1 cellular context compared by ENCODE assay signal in the genomic region with DNA sequence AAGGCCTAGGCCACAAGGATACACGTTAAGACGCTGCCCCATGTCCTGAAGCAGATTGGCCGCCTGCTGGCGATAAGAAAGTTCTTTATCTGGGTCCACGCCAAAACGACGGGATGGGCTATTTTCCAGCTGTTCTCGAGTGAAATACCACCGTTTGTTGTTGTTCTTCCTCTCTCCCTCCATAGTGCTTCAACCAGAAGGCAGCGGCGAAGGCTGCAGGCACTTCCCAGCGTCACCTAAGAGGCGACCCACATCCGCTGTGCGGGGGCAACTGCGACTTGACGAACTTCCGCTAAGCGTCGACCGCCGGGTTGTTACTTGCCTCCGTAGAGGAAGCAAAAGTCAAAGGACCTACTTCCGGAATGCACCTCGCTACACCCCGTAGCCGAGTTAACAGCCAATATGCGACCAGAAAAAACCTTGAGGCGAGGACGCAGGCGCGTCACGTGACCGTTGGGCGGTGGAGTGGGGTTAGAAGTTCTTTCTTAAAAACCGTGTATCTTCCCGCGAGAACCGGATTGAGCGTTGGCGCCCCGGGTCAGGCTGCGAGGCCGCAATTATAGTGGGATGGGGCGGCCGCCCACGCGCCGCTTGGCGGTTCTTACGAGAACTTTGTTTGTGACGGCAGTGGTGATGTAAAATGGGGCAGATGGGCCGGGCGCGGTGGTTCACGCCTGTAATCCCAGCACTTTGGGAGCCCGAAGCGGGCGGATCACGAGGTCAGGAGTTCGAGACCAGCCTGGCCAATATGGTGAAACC.
TF ChIP-seq lines count a peak whose summit lies in the region.

A gene (minus strand): TSS at position 215 of the 759 bp plus-strand sequence. CDS start 32 bp downstream, at position 183.

TF ChIP-seq in K562, 482 proteins besides CTCF, POLR2A, EP300 and RAD21 (continued from another document and continues in another):
- peak in 1 of 3 experiments; percentile 81 for TF ChIP-seq YY1 (IDR thresholded peaks at IDR 0.05; ENCODE audit: borderline replicate concordance in 1 of 3, control insufficient read depth in 1 of 3, extremely low read depth in 1 of 3, insufficient read depth in 3 of 3, insufficient read length in 1 of 3, insufficient replicate concordance in 2 of 3, low read depth in 1 of 3, low read length in 2 of 3)
- TF ChIP-seq CHCHD3 (CRISPR knock-in tag; IDR thresholded peaks at IDR 0.05) = no peak
- TF ChIP-seq, protein P1, sequence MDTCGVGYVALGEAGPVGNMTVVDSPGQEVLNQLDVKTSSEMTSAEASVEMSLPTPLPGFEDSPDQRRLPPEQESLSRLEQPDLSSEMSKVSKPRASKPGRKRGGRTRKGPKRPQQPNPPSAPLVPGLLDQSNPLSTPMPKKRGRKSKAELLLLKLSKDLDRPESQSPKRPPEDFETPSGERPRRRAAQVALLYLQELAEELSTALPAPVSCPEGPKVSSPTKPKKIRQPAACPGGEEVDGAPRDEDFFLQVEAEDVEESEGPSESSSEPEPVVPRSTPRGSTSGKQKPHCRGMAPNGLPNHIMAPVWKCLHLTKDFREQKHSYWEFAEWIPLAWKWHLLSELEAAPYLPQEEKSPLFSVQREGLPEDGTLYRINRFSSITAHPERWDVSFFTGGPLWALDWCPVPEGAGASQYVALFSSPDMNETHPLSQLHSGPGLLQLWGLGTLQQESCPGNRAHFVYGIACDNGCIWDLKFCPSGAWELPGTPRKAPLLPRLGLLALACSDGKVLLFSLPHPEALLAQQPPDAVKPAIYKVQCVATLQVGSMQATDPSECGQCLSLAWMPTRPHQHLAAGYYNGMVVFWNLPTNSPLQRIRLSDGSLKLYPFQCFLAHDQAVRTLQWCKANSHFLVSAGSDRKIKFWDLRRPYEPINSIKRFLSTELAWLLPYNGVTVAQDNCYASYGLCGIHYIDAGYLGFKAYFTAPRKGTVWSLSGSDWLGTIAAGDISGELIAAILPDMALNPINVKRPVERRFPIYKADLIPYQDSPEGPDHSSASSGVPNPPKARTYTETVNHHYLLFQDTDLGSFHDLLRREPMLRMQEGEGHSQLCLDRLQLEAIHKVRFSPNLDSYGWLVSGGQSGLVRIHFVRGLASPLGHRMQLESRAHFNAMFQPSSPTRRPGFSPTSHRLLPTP (IDR thresholded peaks at IDR 0.05; ENCODE audit: borderline replicate concordance, extremely low read depth, insufficient read length) = no peak
- TF ChIP-seq NFIC (IDR thresholded peaks at IDR 0.05) = peak; percentile 64
- TF ChIP-seq NR2C2 (CRISPR knock-in tag; IDR thresholded peaks at IDR 0.05) = peak; percentile 84; the same call in 1 of the 2 replicates
- peak; percentile 98 for TF ChIP-seq NR2C2 (tag; IDR thresholded peaks at IDR 0.05)
- peak; percentile 38 to 43; a peak in 2 of 4 replicates for TF ChIP-seq SIX5 (IDR thresholded peaks at IDR 0.05; ENCODE audit: borderline replicate concordance in 1 of 2, insufficient read depth in 1 of 2, low read depth in 1 of 2, low read length in 2 of 2)
- TF ChIP-seq PHF20 (IDR thresholded peaks at IDR 0.05; ENCODE audit: partially characterized antibody) = peak; percentile 88
- no peak for TF ChIP-seq MCM5 (IDR thresholded peaks at IDR 0.05; ENCODE audit: low read depth)
- no peak for TF ChIP-seq SP2 (IDR thresholded peaks at IDR 0.05; ENCODE audit: extremely low read depth, low read depth, low read length, poor library complexity, severe bottlenecking)
- no peak for TF ChIP-seq ZBTB8A (IDR thresholded peaks at IDR 0.05; ENCODE audit: partially characterized antibody)
- peak; percentile 60; the same call in 1 of the 2 replicates for TF ChIP-seq ZBED1 (IDR thresholded peaks at IDR 0.05)
- no peak for TF ChIP-seq ZBTB17 (CRISPR knock-in tag; IDR thresholded peaks at IDR 0.05)
- peak; percentile 88 for TF ChIP-seq ATF1 (CRISPR knock-in tag; IDR thresholded peaks at IDR 0.05)
- TF ChIP-seq ATF1 (tag; IDR thresholded peaks at IDR 0.05) = peak; percentile 99
- peak; percentile 59 for TF ChIP-seq TAF9B (IDR thresholded peaks at IDR 0.05; ENCODE audit: partially characterized antibody)
- TF ChIP-seq ZNF644 (tag; IDR thresholded peaks at IDR 0.05; ENCODE audit: low read depth) = peak; percentile 38; the same call in 1 of the 2 replicates
- peak; percentile 47; the same call in 1 of the 2 replicates for TF ChIP-seq CBX1 (IDR thresholded peaks at IDR 0.05; ENCODE audit: low read depth)
- no peak for TF ChIP-seq BACH1 (tag; IDR thresholded peaks at IDR 0.05)
- no peak for TF ChIP-seq ZNF41 (CRISPR knock-in tag; conservative IDR thresholded peaks at IDR 0.05)
- TF ChIP-seq, protein P2, sequence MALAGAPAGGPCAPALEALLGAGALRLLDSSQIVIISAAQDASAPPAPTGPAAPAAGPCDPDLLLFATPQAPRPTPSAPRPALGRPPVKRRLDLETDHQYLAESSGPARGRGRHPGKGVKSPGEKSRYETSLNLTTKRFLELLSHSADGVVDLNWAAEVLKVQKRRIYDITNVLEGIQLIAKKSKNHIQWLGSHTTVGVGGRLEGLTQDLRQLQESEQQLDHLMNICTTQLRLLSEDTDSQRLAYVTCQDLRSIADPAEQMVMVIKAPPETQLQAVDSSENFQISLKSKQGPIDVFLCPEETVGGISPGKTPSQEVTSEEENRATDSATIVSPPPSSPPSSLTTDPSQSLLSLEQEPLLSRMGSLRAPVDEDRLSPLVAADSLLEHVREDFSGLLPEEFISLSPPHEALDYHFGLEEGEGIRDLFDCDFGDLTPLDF (CRISPR knock-in tag; IDR thresholded peaks at IDR 0.05) = peak; percentile 31; the same call in 1 of the 2 replicates
- TF ChIP-seq, protein P3, sequence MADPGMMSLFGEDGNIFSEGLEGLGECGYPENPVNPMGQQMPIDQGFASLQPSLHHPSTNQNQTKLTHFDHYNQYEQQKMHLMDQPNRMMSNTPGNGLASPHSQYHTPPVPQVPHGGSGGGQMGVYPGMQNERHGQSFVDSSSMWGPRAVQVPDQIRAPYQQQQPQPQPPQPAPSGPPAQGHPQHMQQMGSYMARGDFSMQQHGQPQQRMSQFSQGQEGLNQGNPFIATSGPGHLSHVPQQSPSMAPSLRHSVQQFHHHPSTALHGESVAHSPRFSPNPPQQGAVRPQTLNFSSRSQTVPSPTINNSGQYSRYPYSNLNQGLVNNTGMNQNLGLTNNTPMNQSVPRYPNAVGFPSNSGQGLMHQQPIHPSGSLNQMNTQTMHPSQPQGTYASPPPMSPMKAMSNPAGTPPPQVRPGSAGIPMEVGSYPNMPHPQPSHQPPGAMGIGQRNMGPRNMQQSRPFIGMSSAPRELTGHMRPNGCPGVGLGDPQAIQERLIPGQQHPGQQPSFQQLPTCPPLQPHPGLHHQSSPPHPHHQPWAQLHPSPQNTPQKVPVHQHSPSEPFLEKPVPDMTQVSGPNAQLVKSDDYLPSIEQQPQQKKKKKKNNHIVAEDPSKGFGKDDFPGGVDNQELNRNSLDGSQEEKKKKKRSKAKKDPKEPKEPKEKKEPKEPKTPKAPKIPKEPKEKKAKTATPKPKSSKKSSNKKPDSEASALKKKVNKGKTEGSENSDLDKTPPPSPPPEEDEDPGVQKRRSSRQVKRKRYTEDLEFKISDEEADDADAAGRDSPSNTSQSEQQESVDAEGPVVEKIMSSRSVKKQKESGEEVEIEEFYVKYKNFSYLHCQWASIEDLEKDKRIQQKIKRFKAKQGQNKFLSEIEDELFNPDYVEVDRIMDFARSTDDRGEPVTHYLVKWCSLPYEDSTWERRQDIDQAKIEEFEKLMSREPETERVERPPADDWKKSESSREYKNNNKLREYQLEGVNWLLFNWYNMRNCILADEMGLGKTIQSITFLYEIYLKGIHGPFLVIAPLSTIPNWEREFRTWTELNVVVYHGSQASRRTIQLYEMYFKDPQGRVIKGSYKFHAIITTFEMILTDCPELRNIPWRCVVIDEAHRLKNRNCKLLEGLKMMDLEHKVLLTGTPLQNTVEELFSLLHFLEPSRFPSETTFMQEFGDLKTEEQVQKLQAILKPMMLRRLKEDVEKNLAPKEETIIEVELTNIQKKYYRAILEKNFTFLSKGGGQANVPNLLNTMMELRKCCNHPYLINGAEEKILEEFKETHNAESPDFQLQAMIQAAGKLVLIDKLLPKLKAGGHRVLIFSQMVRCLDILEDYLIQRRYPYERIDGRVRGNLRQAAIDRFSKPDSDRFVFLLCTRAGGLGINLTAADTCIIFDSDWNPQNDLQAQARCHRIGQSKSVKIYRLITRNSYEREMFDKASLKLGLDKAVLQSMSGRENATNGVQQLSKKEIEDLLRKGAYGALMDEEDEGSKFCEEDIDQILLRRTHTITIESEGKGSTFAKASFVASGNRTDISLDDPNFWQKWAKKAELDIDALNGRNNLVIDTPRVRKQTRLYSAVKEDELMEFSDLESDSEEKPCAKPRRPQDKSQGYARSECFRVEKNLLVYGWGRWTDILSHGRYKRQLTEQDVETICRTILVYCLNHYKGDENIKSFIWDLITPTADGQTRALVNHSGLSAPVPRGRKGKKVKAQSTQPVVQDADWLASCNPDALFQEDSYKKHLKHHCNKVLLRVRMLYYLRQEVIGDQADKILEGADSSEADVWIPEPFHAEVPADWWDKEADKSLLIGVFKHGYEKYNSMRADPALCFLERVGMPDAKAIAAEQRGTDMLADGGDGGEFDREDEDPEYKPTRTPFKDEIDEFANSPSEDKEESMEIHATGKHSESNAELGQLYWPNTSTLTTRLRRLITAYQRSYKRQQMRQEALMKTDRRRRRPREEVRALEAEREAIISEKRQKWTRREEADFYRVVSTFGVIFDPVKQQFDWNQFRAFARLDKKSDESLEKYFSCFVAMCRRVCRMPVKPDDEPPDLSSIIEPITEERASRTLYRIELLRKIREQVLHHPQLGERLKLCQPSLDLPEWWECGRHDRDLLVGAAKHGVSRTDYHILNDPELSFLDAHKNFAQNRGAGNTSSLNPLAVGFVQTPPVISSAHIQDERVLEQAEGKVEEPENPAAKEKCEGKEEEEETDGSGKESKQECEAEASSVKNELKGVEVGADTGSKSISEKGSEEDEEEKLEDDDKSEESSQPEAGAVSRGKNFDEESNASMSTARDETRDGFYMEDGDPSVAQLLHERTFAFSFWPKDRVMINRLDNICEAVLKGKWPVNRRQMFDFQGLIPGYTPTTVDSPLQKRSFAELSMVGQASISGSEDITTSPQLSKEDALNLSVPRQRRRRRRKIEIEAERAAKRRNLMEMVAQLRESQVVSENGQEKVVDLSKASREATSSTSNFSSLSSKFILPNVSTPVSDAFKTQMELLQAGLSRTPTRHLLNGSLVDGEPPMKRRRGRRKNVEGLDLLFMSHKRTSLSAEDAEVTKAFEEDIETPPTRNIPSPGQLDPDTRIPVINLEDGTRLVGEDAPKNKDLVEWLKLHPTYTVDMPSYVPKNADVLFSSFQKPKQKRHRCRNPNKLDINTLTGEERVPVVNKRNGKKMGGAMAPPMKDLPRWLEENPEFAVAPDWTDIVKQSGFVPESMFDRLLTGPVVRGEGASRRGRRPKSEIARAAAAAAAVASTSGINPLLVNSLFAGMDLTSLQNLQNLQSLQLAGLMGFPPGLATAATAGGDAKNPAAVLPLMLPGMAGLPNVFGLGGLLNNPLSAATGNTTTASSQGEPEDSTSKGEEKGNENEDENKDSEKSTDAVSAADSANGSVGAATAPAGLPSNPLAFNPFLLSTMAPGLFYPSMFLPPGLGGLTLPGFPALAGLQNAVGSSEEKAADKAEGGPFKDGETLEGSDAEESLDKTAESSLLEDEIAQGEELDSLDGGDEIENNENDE (IDR thresholded peaks at IDR 0.05; ENCODE audit: low read depth, low read length) = peak; percentile 14
- TF ChIP-seq ARNT (IDR thresholded peaks at IDR 0.05) = peak; percentile 60 to 81; a peak in 2 of 4 replicates
- TF ChIP-seq, protein P4, sequence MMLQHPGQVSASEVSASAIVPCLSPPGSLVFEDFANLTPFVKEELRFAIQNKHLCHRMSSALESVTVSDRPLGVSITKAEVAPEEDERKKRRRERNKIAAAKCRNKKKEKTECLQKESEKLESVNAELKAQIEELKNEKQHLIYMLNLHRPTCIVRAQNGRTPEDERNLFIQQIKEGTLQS (IDR thresholded peaks at IDR 0.05) = peak; percentile 71
- TF ChIP-seq, protein P4 (CRISPR knock-in tag; conservative IDR thresholded peaks at IDR 0.05) = peak; percentile 14; the same call in 1 of the 2 replicates
- TF ChIP-seq KDM1A (IDR thresholded peaks at IDR 0.05) = no peak
- peak; percentile 88 for TF ChIP-seq KLF13 (tag; IDR thresholded peaks at IDR 0.05; ENCODE audit: borderline replicate concordance, low read depth)
- TF ChIP-seq ZNF12 (CRISPR knock-in tag; IDR thresholded peaks at IDR 0.05) = peak; percentile 74; the same call in 1 of the 2 replicates
- peak; percentile 97 for TF ChIP-seq L3MBTL2 (IDR thresholded peaks at IDR 0.05)
- no peak for TF ChIP-seq SREBF1 (IDR thresholded peaks at IDR 0.05; ENCODE audit: borderline replicate concordance, low read depth, low read length)
- TF ChIP-seq, protein P5, sequence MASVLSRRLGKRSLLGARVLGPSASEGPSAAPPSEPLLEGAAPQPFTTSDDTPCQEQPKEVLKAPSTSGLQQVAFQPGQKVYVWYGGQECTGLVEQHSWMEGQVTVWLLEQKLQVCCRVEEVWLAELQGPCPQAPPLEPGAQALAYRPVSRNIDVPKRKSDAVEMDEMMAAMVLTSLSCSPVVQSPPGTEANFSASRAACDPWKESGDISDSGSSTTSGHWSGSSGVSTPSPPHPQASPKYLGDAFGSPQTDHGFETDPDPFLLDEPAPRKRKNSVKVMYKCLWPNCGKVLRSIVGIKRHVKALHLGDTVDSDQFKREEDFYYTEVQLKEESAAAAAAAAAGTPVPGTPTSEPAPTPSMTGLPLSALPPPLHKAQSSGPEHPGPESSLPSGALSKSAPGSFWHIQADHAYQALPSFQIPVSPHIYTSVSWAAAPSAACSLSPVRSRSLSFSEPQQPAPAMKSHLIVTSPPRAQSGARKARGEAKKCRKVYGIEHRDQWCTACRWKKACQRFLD (CRISPR knock-in tag; IDR thresholded peaks at IDR 0.05) = no peak
- TF ChIP-seq FOS (IDR thresholded peaks at IDR 0.05; ENCODE audit: extremely low read depth, insufficient read length) = peak; percentile 21
- peak; percentile 48 for TF ChIP-seq FIP1L1 (IDR thresholded peaks at IDR 0.05; ENCODE audit: low read depth, low read length, poor library complexity, severe bottlenecking)
- TF ChIP-seq MEF2A (IDR thresholded peaks at IDR 0.05; ENCODE audit: control insufficient read depth, low read depth, low read length) = no peak
- TF ChIP-seq BRD4 (IDR thresholded peaks at IDR 0.05) = peak; percentile 81
- TF ChIP-seq, protein P6, sequence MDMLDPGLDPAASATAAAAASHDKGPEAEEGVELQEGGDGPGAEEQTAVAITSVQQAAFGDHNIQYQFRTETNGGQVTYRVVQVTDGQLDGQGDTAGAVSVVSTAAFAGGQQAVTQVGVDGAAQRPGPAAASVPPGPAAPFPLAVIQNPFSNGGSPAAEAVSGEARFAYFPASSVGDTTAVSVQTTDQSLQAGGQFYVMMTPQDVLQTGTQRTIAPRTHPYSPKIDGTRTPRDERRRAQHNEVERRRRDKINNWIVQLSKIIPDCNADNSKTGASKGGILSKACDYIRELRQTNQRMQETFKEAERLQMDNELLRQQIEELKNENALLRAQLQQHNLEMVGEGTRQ (CRISPR knock-in tag; IDR thresholded peaks at IDR 0.05) = peak; percentile 99
- no peak for TF ChIP-seq ZNF586 (CRISPR knock-in tag; conservative IDR thresholded peaks at IDR 0.05)
- TF ChIP-seq, protein P7, sequence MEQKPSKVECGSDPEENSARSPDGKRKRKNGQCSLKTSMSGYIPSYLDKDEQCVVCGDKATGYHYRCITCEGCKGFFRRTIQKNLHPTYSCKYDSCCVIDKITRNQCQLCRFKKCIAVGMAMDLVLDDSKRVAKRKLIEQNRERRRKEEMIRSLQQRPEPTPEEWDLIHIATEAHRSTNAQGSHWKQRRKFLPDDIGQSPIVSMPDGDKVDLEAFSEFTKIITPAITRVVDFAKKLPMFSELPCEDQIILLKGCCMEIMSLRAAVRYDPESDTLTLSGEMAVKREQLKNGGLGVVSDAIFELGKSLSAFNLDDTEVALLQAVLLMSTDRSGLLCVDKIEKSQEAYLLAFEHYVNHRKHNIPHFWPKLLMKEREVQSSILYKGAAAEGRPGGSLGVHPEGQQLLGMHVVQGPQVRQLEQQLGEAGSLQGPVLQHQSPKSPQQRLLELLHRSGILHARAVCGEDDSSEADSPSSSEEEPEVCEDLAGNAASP (IDR thresholded peaks at IDR 0.05) = no peak
